ENCODE assay signal across 1 cellular context in the genomic region with DNA sequence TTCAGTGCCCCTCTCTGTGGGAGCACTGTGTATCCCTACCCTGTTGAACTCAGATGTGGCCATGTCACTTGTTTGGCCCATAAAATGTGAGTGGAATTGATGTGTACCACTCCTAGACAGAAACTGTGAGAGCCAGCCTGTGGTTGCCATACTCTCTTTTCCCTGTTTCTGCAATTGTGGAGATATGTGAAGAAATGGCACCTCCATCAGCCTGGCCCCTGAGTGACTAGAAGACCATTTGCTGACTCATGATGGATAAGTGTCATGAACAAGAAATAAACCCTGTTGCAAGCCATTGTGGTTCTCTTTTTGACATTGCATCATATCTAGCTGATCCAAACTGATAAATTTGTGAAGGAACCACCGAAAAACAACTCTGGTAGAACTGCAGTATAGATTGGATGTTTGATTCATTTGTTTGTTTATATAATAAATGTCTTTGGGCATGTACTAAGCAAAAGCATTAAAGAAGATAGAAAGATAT.
TF ChIP-seq lines count a peak whose summit lies in the region.

No MANE protein-coding gene starts in this region.

TF ChIP-seq in K562, 482 proteins besides CTCF, POLR2A, EP300 and RAD21 (continued from another document and continues in another):
- TF ChIP-seq, protein P1, sequence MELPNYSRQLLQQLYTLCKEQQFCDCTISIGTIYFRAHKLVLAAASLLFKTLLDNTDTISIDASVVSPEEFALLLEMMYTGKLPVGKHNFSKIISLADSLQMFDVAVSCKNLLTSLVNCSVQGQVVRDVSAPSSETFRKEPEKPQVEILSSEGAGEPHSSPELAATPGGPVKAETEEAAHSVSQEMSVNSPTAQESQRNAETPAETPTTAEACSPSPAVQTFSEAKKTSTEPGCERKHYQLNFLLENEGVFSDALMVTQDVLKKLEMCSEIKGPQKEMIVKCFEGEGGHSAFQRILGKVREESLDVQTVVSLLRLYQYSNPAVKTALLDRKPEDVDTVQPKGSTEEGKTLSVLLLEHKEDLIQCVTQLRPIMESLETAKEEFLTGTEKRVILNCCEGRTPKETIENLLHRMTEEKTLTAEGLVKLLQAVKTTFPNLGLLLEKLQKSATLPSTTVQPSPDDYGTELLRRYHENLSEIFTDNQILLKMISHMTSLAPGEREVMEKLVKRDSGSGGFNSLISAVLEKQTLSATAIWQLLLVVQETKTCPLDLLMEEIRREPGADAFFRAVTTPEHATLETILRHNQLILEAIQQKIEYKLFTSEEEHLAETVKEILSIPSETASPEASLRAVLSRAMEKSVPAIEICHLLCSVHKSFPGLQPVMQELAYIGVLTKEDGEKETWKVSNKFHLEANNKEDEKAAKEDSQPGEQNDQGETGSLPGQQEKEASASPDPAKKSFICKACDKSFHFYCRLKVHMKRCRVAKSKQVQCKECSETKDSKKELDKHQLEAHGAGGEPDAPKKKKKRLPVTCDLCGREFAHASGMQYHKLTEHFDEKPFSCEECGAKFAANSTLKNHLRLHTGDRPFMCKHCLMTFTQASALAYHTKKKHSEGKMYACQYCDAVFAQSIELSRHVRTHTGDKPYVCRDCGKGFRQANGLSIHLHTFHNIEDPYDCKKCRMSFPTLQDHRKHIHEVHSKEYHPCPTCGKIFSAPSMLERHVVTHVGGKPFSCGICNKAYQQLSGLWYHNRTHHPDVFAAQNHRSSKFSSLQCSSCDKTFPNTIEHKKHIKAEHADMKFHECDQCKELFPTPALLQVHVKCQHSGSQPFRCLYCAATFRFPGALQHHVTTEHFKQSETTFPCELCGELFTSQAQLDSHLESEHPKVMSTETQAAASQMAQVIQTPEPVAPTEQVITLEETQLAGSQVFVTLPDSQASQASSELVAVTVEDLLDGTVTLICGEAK (IDR thresholded peaks at IDR 0.05): no peak
- TF ChIP-seq, protein P1 (CRISPR knock-in tag; IDR thresholded peaks at IDR 0.05): no peak
- TF ChIP-seq CSDE1 (IDR thresholded peaks at IDR 0.05): no peak
- TF ChIP-seq HDAC1 (IDR thresholded peaks at IDR 0.05): no peak
- TF ChIP-seq PYGO2 (tag; IDR thresholded peaks at IDR 0.05): peak; percentile 12; the same call in 1 of the 2 replicates
- TF ChIP-seq HNRNPL (IDR thresholded peaks at IDR 0.05; ENCODE audit: low read depth, low read length): no peak
- TF ChIP-seq GTF2A2 (tag; IDR thresholded peaks at IDR 0.05): no peak
- TF ChIP-seq FOS (IDR thresholded peaks at IDR 0.05; ENCODE audit: extremely low read depth, insufficient read length): no peak
- no peak for TF ChIP-seq ATF6 (CRISPR knock-in tag; IDR thresholded peaks at IDR 0.05)
- TF ChIP-seq NCOA4 (IDR thresholded peaks at IDR 0.05; ENCODE audit: partially characterized antibody): no peak
- no peak for TF ChIP-seq POLR2B (IDR thresholded peaks at IDR 0.05; ENCODE audit: low read depth, partially characterized antibody)
- TF ChIP-seq, protein P2, sequence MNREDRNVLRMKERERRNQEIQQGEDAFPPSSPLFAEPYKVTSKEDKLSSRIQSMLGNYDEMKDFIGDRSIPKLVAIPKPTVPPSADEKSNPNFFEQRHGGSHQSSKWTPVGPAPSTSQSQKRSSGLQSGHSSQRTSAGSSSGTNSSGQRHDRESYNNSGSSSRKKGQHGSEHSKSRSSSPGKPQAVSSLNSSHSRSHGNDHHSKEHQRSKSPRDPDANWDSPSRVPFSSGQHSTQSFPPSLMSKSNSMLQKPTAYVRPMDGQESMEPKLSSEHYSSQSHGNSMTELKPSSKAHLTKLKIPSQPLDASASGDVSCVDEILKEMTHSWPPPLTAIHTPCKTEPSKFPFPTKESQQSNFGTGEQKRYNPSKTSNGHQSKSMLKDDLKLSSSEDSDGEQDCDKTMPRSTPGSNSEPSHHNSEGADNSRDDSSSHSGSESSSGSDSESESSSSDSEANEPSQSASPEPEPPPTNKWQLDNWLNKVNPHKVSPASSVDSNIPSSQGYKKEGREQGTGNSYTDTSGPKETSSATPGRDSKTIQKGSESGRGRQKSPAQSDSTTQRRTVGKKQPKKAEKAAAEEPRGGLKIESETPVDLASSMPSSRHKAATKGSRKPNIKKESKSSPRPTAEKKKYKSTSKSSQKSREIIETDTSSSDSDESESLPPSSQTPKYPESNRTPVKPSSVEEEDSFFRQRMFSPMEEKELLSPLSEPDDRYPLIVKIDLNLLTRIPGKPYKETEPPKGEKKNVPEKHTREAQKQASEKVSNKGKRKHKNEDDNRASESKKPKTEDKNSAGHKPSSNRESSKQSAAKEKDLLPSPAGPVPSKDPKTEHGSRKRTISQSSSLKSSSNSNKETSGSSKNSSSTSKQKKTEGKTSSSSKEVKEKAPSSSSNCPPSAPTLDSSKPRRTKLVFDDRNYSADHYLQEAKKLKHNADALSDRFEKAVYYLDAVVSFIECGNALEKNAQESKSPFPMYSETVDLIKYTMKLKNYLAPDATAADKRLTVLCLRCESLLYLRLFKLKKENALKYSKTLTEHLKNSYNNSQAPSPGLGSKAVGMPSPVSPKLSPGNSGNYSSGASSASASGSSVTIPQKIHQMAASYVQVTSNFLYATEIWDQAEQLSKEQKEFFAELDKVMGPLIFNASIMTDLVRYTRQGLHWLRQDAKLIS (CRISPR knock-in tag; IDR thresholded peaks at IDR 0.05): no peak
- no peak for TF ChIP-seq THRB (CRISPR knock-in tag; conservative IDR thresholded peaks at IDR 0.05)
- no peak for TF ChIP-seq ZNF785 (CRISPR knock-in tag; IDR thresholded peaks at IDR 0.05)
- TF ChIP-seq STAT5B (CRISPR knock-in tag; IDR thresholded peaks at IDR 0.05): no peak
- TF ChIP-seq ZNF175 (CRISPR knock-in tag; IDR thresholded peaks at IDR 0.05; ENCODE audit: low read depth): 0 out of 2 replicates have a peak, but pooled peaks have one; percentile 37
- no peak for TF ChIP-seq MTA2 (IDR thresholded peaks at IDR 0.05; ENCODE audit: low read depth)
- no peak for TF ChIP-seq SP1 (CRISPR knock-in tag; IDR thresholded peaks at IDR 0.05)
- no peak for TF ChIP-seq MYNN (IDR thresholded peaks at IDR 0.05)
- no peak for TF ChIP-seq MYNN (CRISPR knock-in tag; IDR thresholded peaks at IDR 0.05)
- no peak for TF ChIP-seq ZNF23 (CRISPR knock-in tag; IDR thresholded peaks at IDR 0.05)
- no peak for TF ChIP-seq KLF1 (tag; IDR thresholded peaks at IDR 0.05)
- no peak for TF ChIP-seq PHF21A (IDR thresholded peaks at IDR 0.05; ENCODE audit: borderline replicate concordance, low read depth)
- TF ChIP-seq ZKSCAN1 (IDR thresholded peaks at IDR 0.05; ENCODE audit: low read depth, low read length): no peak
- TF ChIP-seq PTRF (tag; IDR thresholded peaks at IDR 0.05): no peak
- no peak for TF ChIP-seq ZZZ3 (IDR thresholded peaks at IDR 0.05)
- no peak for TF ChIP-seq ZNF707 (CRISPR knock-in tag; conservative IDR thresholded peaks at IDR 0.05)
- no peak for TF ChIP-seq BCOR (IDR thresholded peaks at IDR 0.05)
- TF ChIP-seq, protein P3, sequence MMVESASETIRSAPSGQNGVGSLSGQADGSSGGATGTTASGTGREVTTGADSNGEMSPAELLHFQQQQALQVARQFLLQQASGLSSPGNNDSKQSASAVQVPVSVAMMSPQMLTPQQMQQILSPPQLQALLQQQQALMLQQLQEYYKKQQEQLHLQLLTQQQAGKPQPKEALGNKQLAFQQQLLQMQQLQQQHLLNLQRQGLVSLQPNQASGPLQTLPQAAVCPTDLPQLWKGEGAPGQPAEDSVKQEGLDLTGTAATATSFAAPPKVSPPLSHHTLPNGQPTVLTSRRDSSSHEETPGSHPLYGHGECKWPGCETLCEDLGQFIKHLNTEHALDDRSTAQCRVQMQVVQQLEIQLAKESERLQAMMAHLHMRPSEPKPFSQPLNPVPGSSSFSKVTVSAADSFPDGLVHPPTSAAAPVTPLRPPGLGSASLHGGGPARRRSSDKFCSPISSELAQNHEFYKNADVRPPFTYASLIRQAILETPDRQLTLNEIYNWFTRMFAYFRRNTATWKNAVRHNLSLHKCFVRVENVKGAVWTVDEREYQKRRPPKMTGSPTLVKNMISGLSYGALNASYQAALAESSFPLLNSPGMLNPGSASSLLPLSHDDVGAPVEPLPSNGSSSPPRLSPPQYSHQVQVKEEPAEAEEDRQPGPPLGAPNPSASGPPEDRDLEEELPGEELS (CRISPR knock-in tag; IDR thresholded peaks at IDR 0.05; ENCODE audit: borderline replicate concordance): no peak
